ENCODE assay signal across 10 cellular contexts in genomic region chr5:144028644-144029043, GRCh38.
DNase-seq lines count a peak whose midpoint lies in the region; TF ChIP-seq lines count a peak whose summit lies in the region.
"Had no signal": no experiment of that assay in that cellular context is flagged by ENCODE, and none has a peak within 500 bp of the region (broad histone marks: within the 10 kb centered on the region; RNA-seq: fewer than 3 reads in every experiment).

No MANE protein-coding gene starts in this region.

- peaks cover 39% of the 10 kb centered on the region for H3K4me1 Mint-ChIP-seq in brain
- H3K4me1 Mint-ChIP-seq: CD4-positive, alpha-beta memory T cell; natural killer cell had no signal

- TF ChIP-seq CTCF in brain (conservative IDR thresholded peaks at IDR 0.05) (no peak), GM13976 (IDR thresholded peaks at IDR 0.05; ENCODE audit: borderline replicate concordance, control extremely low read depth, extremely low read depth, insufficient read depth, missing control alignments) (no peak)

- in situ Hi-C loops in GM13976 (cut with MboI; ENCODE audit: low sequenced_read_pairs, unreplicated experiment), result no loop called here

- H3K4me3 Mint-ChIP-seq in brain, result peak overlapping the region in 3 of 5 experiments; percentile 2 to 56 (median 46)
- H3K4me3 Mint-ChIP-seq: CD4-positive, alpha-beta memory T cell; natural killer cell had no signal

- no peaks in the 10 kb centered on the region for H3K36me3 Mint-ChIP-seq in brain
- H3K36me3 Mint-ChIP-seq: CD4-positive, alpha-beta memory T cell; natural killer cell had no signal

- H3K27ac Mint-ChIP-seq in brain, result peak overlapping the region; percentile 66 to 89 (median 71)
- H3K27ac Mint-ChIP-seq: CD4-positive, alpha-beta memory T cell; natural killer cell had no signal

- H3K9me3 Mint-ChIP-seq in brain, result peaks cover 0 to 3% (median 0%) of the 10 kb centered on the region in 5 experiments
- H3K9me3 Mint-ChIP-seq: CD4-positive, alpha-beta memory T cell; natural killer cell had no signal

- no peaks in the 10 kb centered on the region for H3K27me3 Mint-ChIP-seq in brain

- peak; percentile 85 for DNase-seq in AG08395 (ENCODE audit: low spot score)
- DNase-seq in NCI-H1436 treated with DMSO at 0.1 percent for 48 hours (lab: John Stamatoyannopoulos, UW), result peak; percentile 59
- DNase-seq in medulla oblongata (ENCODE audit: extremely low spot score), result peak; percentile 7
- no peak for DNase-seq in NOMO-1 treated with DMSO at 0.1 percent for 48 hours (lab: John Stamatoyannopoulos, UW; ENCODE audit: unreplicated experiment)
- no peak for DNase-seq in activated effector memory CD4-positive, alpha-beta T cell treated with anti-CD3 and anti-CD28 coated beads, Interleukin-2, amount 50 U/mL, for 16 hours
- DNase-seq in effector CD4-positive, alpha-beta T cell, result no peak
- DNase-seq in GM13976 (ENCODE audit: low spot score), result no peak
- DNase-seq: CD4-positive, alpha-beta memory T cell; natural killer cell had no signal

Comparison
In these comparisons a context has a peak if more than half of its experiments do, and no peak if none do; other contexts are left out.
1. DNase-seq: peak in AG08395 (single experiment), NCI-H1436 treated with DMSO at 0.1 percent for 48 hours (single experiment) and medulla oblongata (single experiment); none in NOMO-1 treated with DMSO at 0.1 percent for 48 hours (single experiment), activated effector memory CD4-positive, alpha-beta T cell treated with anti-CD3 and anti-CD28 coated beads, Interleukin-2, amount 50 U/mL, for 16 hours (single experiment), effector CD4-positive, alpha-beta T cell (single experiment) and GM13976 (single experiment).